ENCODE assay signal across 16 cellular contexts in genomic region chr6:19849196-19849595, GRCh38. TPM values are rescaled to one million over a fixed set of nuclear protein-coding genes. Genes with fewer than 3 reads are reported as not detected.
DNase-seq lines count a peak whose midpoint lies in the region; ATAC-seq, FAIRE-seq and TF ChIP-seq lines count a peak whose summit lies in the region.
"Had no signal": no experiment of that assay in that cellular context is flagged by ENCODE, and none has a peak within 500 bp of the region (broad histone marks: within the 10 kb centered on the region; RNA-seq: fewer than 3 reads in every experiment).

No MANE protein-coding gene starts in this region.

- in situ Hi-C loops in HepG2 (cut with HindIII; ENCODE audit: extremely low pct_ligation_motif_present, low pct_unique_long_range_greater_than_20kb): loop anchor here (25.0 kb wide), 1 partner anchor 1587 kb away; the partner anchor contains the start of gene DEK

- no peaks in the 10 kb centered on the region for H3K9me3 ChIP-seq in HepG2 (ENCODE audit: low read length)
- no peaks in the 10 kb centered on the region for H3K9me3 ChIP-seq in right lobe of liver
- no peaks in the 10 kb centered on the region for H3K9me3 ChIP-seq in osteoblast (ENCODE audit: low read depth, low read length)
- no peaks in the 10 kb centered on the region for H3K9me3 ChIP-seq in aorta (ENCODE audit: control insufficient read depth, low read length)

- H3K36me3 ChIP-seq in HepG2 (replicated peaks in 1 of 2; ENCODE audit: control insufficient read depth in 1 of 2, insufficient read depth in 2 of 2, low read length in 2 of 2): no peaks in the 10 kb centered on the region
- H3K36me3 ChIP-seq in right lobe of liver: no peaks in the 10 kb centered on the region
- no peaks in the 10 kb centered on the region for H3K36me3 ChIP-seq in osteoblast (ENCODE audit: insufficient read depth, low read length)
- peaks cover 0 to 3% of the 10 kb centered on the region in 2 donors for H3K36me3 ChIP-seq in aorta (ENCODE audit: control insufficient read depth in 1 of 2, insufficient read depth in 2 of 2, low read length in 1 of 2)
- H3K36me3 ChIP-seq in H7 (replicated peaks; ENCODE audit: control insufficient read depth, insufficient read depth, low read length): no peaks in the 10 kb centered on the region

- 27% methylated on average over 3 of the region's 3 CpGs for WGBS in HepG2 (ENCODE audit: low lambda C conversion rate)
- 25% methylated on average over 3 of the region's 3 CpGs for WGBS in right lobe of liver (ENCODE audit: insufficient coverage, low coverage, low lambda C conversion rate, missing lambda C conversion rate)
- WGBS in aorta, 2 donors: 5 to 9% methylated on average over 3 of the region's 3 CpGs

- TF ChIP-seq CTCF in HepG2 (CRISPR knock-in tag; IDR thresholded peaks at IDR 0.05) (no peak), right lobe of liver (IDR thresholded peaks at IDR 0.05) (no peak), coronary artery (IDR thresholded peaks at IDR 0.05) (no peak), osteoblast (IDR thresholded peaks at IDR 0.05; ENCODE audit: extremely low read depth, low read depth, low read length) (no peak)

- TF ChIP-seq EP300 in HepG2 (IDR thresholded peaks at IDR 0.05; ENCODE audit: low read depth in 2 of 2, low read length in 2 of 2) (no peak), HepG2 (CRISPR knock-in tag; IDR thresholded peaks at IDR 0.05; ENCODE audit: borderline replicate concordance) (no peak)

- POLR2A ChIA-PET in HepG2 (lab: Yijun Ruan, JAX): no interaction called here

- FAIRE-seq in HepG2 (lab: Jason Lieb, UNC): no peak
- FAIRE-seq: A204.1, GM12878, GM19239 had no signal

- H3K4me2 ChIP-seq in HepG2 (ENCODE audit: low read depth, low read length): peak overlapping the region; percentile 36
- peak overlapping the region; percentile 75 for H3K4me2 ChIP-seq in osteoblast (ENCODE audit: insufficient read depth, low read length)

- H3K27me3 ChIP-seq in HepG2 (ENCODE audit: control insufficient read depth in 1 of 2, insufficient read depth in 2 of 2, low read length in 2 of 2) (peaks cover 2 to 3% of the 10 kb centered on the region in 2 experiments; a peak in 2 of 5 replicates), right lobe of liver (no peaks in the 10 kb centered on the region), osteoblast (ENCODE audit: insufficient read depth, low read length) (no peaks in the 10 kb centered on the region), aorta (ENCODE audit: control insufficient read depth in 1 of 2, insufficient read depth in 2 of 2, low read length in 1 of 2) (no peaks in the 10 kb centered on the region), H7 (ENCODE audit: control insufficient read depth, insufficient read depth, low read length) (no peaks in the 10 kb centered on the region)

- no peak for TF ChIP-seq POLR2A in HepG2 (IDR thresholded peaks at IDR 0.05; ENCODE audit: insufficient read depth in 1 of 2, low read depth in 2 of 2, low read length in 2 of 2)
- TF ChIP-seq POLR2A in right lobe of liver (IDR thresholded peaks at IDR 0.05): no peak

- CTCF ChIA-PET in HepG2 (lab: Yijun Ruan, JAX; ENCODE audit: low intra/inter-chr PET ratio, low total read pairs): no interaction called here

- intact Hi-C loops in HepG2 (cut with micrococcal nuclease; ENCODE audit: unreplicated experiment): no loop called here
- intact Hi-C loops in right lobe of liver (cut with DNase I): no loop called here
- intact Hi-C loops in aorta (cut with DNase I): loop anchor here (5.0 to 10.0 kb wide), 4 partner anchors 37 to 524 kb away; no protein-coding TSS in a partner anchor

- TF ChIP-seq RAD21 in HepG2 (CRISPR knock-in tag; IDR thresholded peaks at IDR 0.05): no peak

- H3K9ac ChIP-seq in HepG2 (ENCODE audit: insufficient read depth, low read depth, low read length): no peak overlapping the region
- H3K9ac ChIP-seq: GM23248 had no signal

- no peaks in the 10 kb centered on the region for H4K20me1 ChIP-seq in HepG2 (ENCODE audit: insufficient read depth, low read length)
- H4K20me1 ChIP-seq in osteoblast (ENCODE audit: insufficient read depth, low read length): no peaks in the 10 kb centered on the region

- peak overlapping the region; percentile 29 for H2AFZ ChIP-seq in HepG2 (ENCODE audit: low read length)
- H2AFZ ChIP-seq in osteoblast (ENCODE audit: low read length): peak overlapping the region; percentile 90
- H2AFZ ChIP-seq: GM23248 had no signal

- no peak overlapping the region for H3K27ac ChIP-seq in HepG2 (ENCODE audit: extremely low read length, insufficient read depth, low read length)
- no peak overlapping the region for H3K27ac ChIP-seq in right lobe of liver
- H3K27ac ChIP-seq in coronary artery: peak overlapping the region; percentile 82 to 85
- H3K27ac ChIP-seq in osteoblast (ENCODE audit: low read depth, low read length): peak overlapping the region; percentile 68
- peak overlapping the region; percentile 77 to 87 for H3K27ac ChIP-seq in aorta (ENCODE audit: low read depth in 1 of 2, low read length in 2 of 2)
- H3K27ac ChIP-seq: GM23248 had no signal

- DNase-seq in HepG2 (ENCODE audit: low spot score) (no peak), right lobe of liver (no peak), coronary artery (ENCODE audit: low spot score) (no peak), osteoblast (ENCODE audit: insufficient read length, low spot score, missing footprints) (no peak), aorta (no peak), AML-193 (lab: John Stamatoyannopoulos, UW) (no peak), H7 (no peak)
- DNase-seq in stimulated activated CD4-positive, alpha-beta T cell treated with anti-CD3 and anti-CD28 coated beads, Interleukin-4, amount 100 ng/mL, for 1 hour: no peak
- DNase-seq: Calu3; CD4-positive, CD25-positive, alpha-beta regulatory T cell; GM23248; NCI-H1436 treated with DMSO at 0.1 percent for 48 hours had no signal

- no peak overlapping the region for H3K4me3 ChIP-seq in HepG2 (replicated peaks in 1 of 3; ENCODE audit: insufficient read depth in 1 of 3, low read depth in 2 of 3, low read length in 3 of 3)
- H3K4me3 ChIP-seq in right lobe of liver: no peak overlapping the region
- H3K4me3 ChIP-seq in coronary artery: peak overlapping the region; percentile 44
- peak overlapping the region; percentile 24 for H3K4me3 ChIP-seq in osteoblast (ENCODE audit: insufficient read depth, low read length)
- peak overlapping the region; percentile 40 to 84 for H3K4me3 ChIP-seq in aorta (ENCODE audit: low read length in 2 of 2)
- H3K4me3 ChIP-seq in H7 (ENCODE audit: insufficient read depth, low read depth, low read length): no peak overlapping the region
- H3K4me3 ChIP-seq: GM12878, GM23248 had no signal

- H3K79me2 ChIP-seq in HepG2 (ENCODE audit: insufficient read depth, low read length) (no peaks in the 10 kb centered on the region), osteoblast (ENCODE audit: insufficient read depth, low read length) (no peaks in the 10 kb centered on the region)

- ATAC-seq in HepG2: no peak
- no peak for ATAC-seq in right lobe of liver
- no peak for ATAC-seq in aorta (ENCODE audit: low FRiP score)
- ATAC-seq: GM12878, Right ventricle myocardium inferior had no signal

- BruUV-seq in HepG2 (replicated peaks; lab: Mats Ljungman, UMichigan): no TSS peak

- H3K4me1 ChIP-seq in HepG2 (ENCODE audit: insufficient read depth, low read length) (peaks cover 30% of the 10 kb centered on the region), right lobe of liver (no peaks in the 10 kb centered on the region), osteoblast (ENCODE audit: insufficient read depth, low read length) (peaks cover 28% of the 10 kb centered on the region), aorta (ENCODE audit: control insufficient read depth in 1 of 2, insufficient read depth in 2 of 2, low read length in 2 of 2) (peaks cover 10 to 18% of the 10 kb centered on the region in 2 donors)

TF ChIP-seq in HepG2, 621 proteins besides CTCF, POLR2A, EP300 and RAD21 (continues in another document):
- TF ChIP-seq ZFP1 (CRISPR knock-in tag; IDR thresholded peaks at IDR 0.05) (no peak), ZNF550 (CRISPR knock-in tag; IDR thresholded peaks at IDR 0.05; ENCODE audit: borderline replicate concordance) (no peak)

RNA-seq across cellular contexts. Expression of gene ID4, which starts 12.0 kb away (rescaled TPM):
- total RNA-seq in HepG2 (2016; rRNA removed; fragmentation: Illumina TruSeq; extraction: Trizol) (0.44 and 0.60 TPM in 2 replicates), right lobe of liver (1 to 10 TPM in 3 of 6 experiments, under 1 TPM in 3; 0.39 to 5.5 (median 1.3) TPM), osteoblast (25.3 and 29.7 TPM in 2 replicates), aorta (100 to 1,000 TPM in 1 of 2 donors, 10 to 100 TPM in 1; 85.1 to 111 TPM)
- 0.44 and 0.71 TPM in 2 replicates for total RNA-seq in HepG2 (2016; cell fraction: cytosol; rRNA removed; fragmentation: Illumina TruSeq; extraction: Trizol; ENCODE audit: low read depth)
- total RNA-seq in HepG2 (2016; cell fraction: insoluble cytoplasmic fraction; rRNA removed; fragmentation: Illumina TruSeq; extraction: Trizol): 0.45 and 0.65 TPM in 2 replicates
- total RNA-seq in HepG2 (2016; cell fraction: membrane; rRNA removed; fragmentation: Illumina TruSeq; extraction: Trizol): 0.52 and 0.74 TPM in 2 replicates
- total RNA-seq in HepG2 (2016; cell fraction: nucleus; rRNA removed; fragmentation: Illumina TruSeq; extraction: Trizol): 0.53 and 0.56 TPM in 2 replicates
- polyA plus RNA-seq in HepG2 (2011; rRNA removed) (0.05 and 0.20 TPM in 2 replicates), aorta (100 to 1,000 TPM in 1 of 2 donors, 10 to 100 TPM in 1; 58.6 to 247 TPM)
- polyA plus RNA-seq in HepG2 (2011; cell fraction: cytosol; rRNA removed): 0.05 and 0.09 TPM in 2 replicates
- polyA plus RNA-seq in HepG2 (2011; cell fraction: nucleus; rRNA removed): 0.09 and 0.18 TPM in 2 replicates
- polyA plus RNA-seq in HepG2 (2012): 0.12 and 0.30 TPM in 2 replicates
- 0.76 and 1.0 TPM in 2 replicates for polyA plus RNA-seq in HepG2 (2016; cell fraction: cytosol; fragmentation: Illumina TruSeq; extraction: Trizol; ENCODE audit: low read depth)
- 0.59 and 0.71 TPM in 2 replicates for polyA plus RNA-seq in HepG2 (2016; cell fraction: insoluble cytoplasmic fraction; fragmentation: Illumina TruSeq; extraction: Trizol; ENCODE audit: low read depth)
- 0.87 and 0.89 TPM in 2 replicates for polyA plus RNA-seq in HepG2 (2016; cell fraction: membrane; fragmentation: Illumina TruSeq; extraction: Trizol; ENCODE audit: low read depth)
- 1.1 and 1.2 TPM in 2 replicates for polyA plus RNA-seq in HepG2 (2016; cell fraction: nucleus; fragmentation: Illumina TruSeq; extraction: Trizol; ENCODE audit: insufficient read depth, low read depth)
- polyA minus RNA-seq in HepG2 (2011; rRNA and poly(A)+ RNA removed; ENCODE audit: low replicate concordance): not detected in 2 replicates
- polyA minus RNA-seq in HepG2 (2011; cell fraction: cytosol; rRNA and poly(A)+ RNA removed): not detected in 2 replicates
- polyA minus RNA-seq in HepG2 (2011; cell fraction: nucleus; rRNA and poly(A)+ RNA removed): 0.50 and 1.9 TPM in 2 replicates
- total RNA-seq in H7 (2014; rRNA removed; shearing (Covaris generic)): 3.4 and 3.5 TPM in 2 replicates
- total RNA-seq: CD4-positive, CD25-positive, alpha-beta regulatory T cell; GM12878 had no signal
- polyA plus RNA-seq: CD4-positive, CD25-positive, alpha-beta regulatory T cell had no signal

Comparison
In these comparisons a context has a peak if more than half of its experiments do, and no peak if none do; other contexts are left out.
1. H3K27ac ChIP-seq: peak in coronary artery (2 of 2), osteoblast (single experiment) and aorta (2 of 2); none in HepG2 (single experiment) and right lobe of liver (0 of 3).
2. H3K4me3 ChIP-seq: peak in coronary artery (single experiment), osteoblast (single experiment) and aorta (2 of 2); none in HepG2 (0 of 3), right lobe of liver (0 of 3) and H7 (single experiment).
3. intact Hi-C loops: an anchor here in aorta (5.0 to 10.0 kb wide); none called in HepG2 and right lobe of liver.